In genomic region chr12:132886529-132887477, GRCh38 we compare ENCODE assay signal across 8 cellular contexts. TPM values are rescaled to one million over a fixed set of nuclear protein-coding genes. Genes with fewer than 3 reads are reported as not detected.
DNase-seq lines count a peak whose midpoint lies in the region; ATAC-seq and TF ChIP-seq lines count a peak whose summit lies in the region.

No MANE protein-coding gene starts in this region.

- CTCF ChIA-PET in BJ (lab: Yijun Ruan, JAX) = interaction anchor here (0.9 kb wide), 1 partner anchor 18 kb away, joined by 3 read pairs; no protein-coding TSS in a partner anchor

- ATAC-seq in GM19025 (IDR thresholded peaks at IDR 0.05; ENCODE audit: low read depth, unreplicated experiment) (peak; percentile 12), HG03354 (IDR thresholded peaks at IDR 0.05; ENCODE audit: poor library complexity, severe bottlenecking, unreplicated experiment) (peak; percentile 37)

- 0 out of 2 replicates have a peak, but pooled peaks cover 3% of the 10 kb centered on the region for H3K36me3 ChIP-seq in BJ (ENCODE audit: control insufficient read depth, insufficient read depth, low read length)
- peaks cover 28% of the 10 kb centered on the region for H3K36me3 ChIP-seq in neutrophil

- no peak for TF ChIP-seq CTCF in BJ (IDR thresholded peaks at IDR 0.05; ENCODE audit: insufficient read depth, low read depth, low read length)
- TF ChIP-seq CTCF in VCaP (conservative IDR thresholded peaks at IDR 0.05) = no peak
- TF ChIP-seq CTCF in neutrophil (IDR thresholded peaks at IDR 0.05) = no peak

- DNase-seq in BJ (ENCODE audit: low read depth) (no peak), fibroblast of peridontal ligament (ENCODE audit: extremely low read depth) (peak; percentile 11), NCI-H1930 (lab: John Stamatoyannopoulos, UW) (no peak), SIG-M5 treated with dmso at 0.1 percent for 504 hours (lab: John Stamatoyannopoulos, UW; ENCODE audit: unreplicated experiment) (no peak)

- POLR2A ChIA-PET in BJ (lab: Charles Lee) = no interaction called here

- no peaks in the 10 kb centered on the region for H3K27me3 ChIP-seq in BJ (ENCODE audit: control insufficient read depth, insufficient read depth, low read length)
- peaks cover 4% of the 10 kb centered on the region for H3K27me3 ChIP-seq in neutrophil

- H3K4me1 ChIP-seq in neutrophil (ENCODE audit: control insufficient read depth in 1 of 2, insufficient read depth in 1 of 2, low read depth in 1 of 2, low read length in 1 of 2) = peaks cover 16% of the 10 kb centered on the region in 2 experiments

- H3K9me3 ChIP-seq in neutrophil = no peaks in the 10 kb centered on the region

- H3K27ac ChIP-seq in VCaP = peak overlapping the region; percentile 93
- peak overlapping the region; percentile 92 for H3K27ac ChIP-seq in neutrophil

- H3K4me3 ChIP-seq in BJ (ENCODE audit: low read depth, low read length) (peak overlapping the region; percentile 89), neutrophil (ENCODE audit: low read depth in 1 of 2, low read length in 1 of 2) (peak overlapping the region; percentile 70 to 93)

RNA-seq across cellular contexts. Expression of gene CHFR, which starts 0.6 kb away (rescaled TPM):
- 29.5 and 41.6 TPM in 2 replicates for polyA plus RNA-seq in BJ (2011; rRNA removed)
- polyA minus RNA-seq in BJ (2011; rRNA and poly(A)+ RNA removed) = 46.3 and 78.2 TPM in 2 replicates

RNA-seq across cellular contexts. Expression of gene GOLGA3, which starts 58.1 kb away (rescaled TPM):
- 23.6 and 26.0 TPM in 2 replicates for polyA plus RNA-seq in BJ (2011; rRNA removed)
- polyA minus RNA-seq in BJ (2011; rRNA and poly(A)+ RNA removed) = 71.7 and 76.9 TPM in 2 replicates
